25 cellular contexts compared by ENCODE assay signal in genomic region chr21:23009360-23009759, GRCh38.
"Had no signal": no experiment of that assay in that cellular context is flagged by ENCODE, and none has a peak within 500 bp of the region (broad histone marks: within the 10 kb centered on the region; RNA-seq: fewer than 3 reads in every experiment).

No MANE protein-coding gene starts in this region.

- H3K4me1 ChIP-seq: ascending aorta, breast epithelium, colonic mucosa had no signal

- ATAC-seq: activated CD4-positive, alpha-beta T cell treated with anti-CD3 and anti-CD28 coated beads for 36 hours; activated naive CD4-positive, alpha-beta T cell treated with anti-CD3 and anti-CD28 coated beads, Interleukin-2, amount 50 U/mL, for 72 hours; activated T-cell treated with anti-CD3 and anti-CD28 coated beads, Interleukin-2, amount 50 U/mL, for 72 hours; esophagus mucosa had no signal

- H3K27me3 ChIP-seq: ascending aorta, breast epithelium, cardiac muscle cell, colonic mucosa had no signal

- H3K4me3 ChIP-seq: ascending aorta, breast epithelium, cardiac muscle cell, colonic mucosa had no signal

- H3K27ac ChIP-seq: ascending aorta, breast epithelium, cardiac muscle cell, colonic mucosa had no signal

- H3K9me3 ChIP-seq: ascending aorta, breast epithelium, colonic mucosa had no signal

- DNase-seq: activated CD4-positive, alpha-beta memory T cell treated with anti-CD3 and anti-CD28 coated beads, Interleukin-2, amount 10 ng/mL, durations not matched to agents 7 days and 5 days; activated CD4-positive, alpha-beta T cell treated with anti-CD3 and anti-CD28 coated beads for 36 hours; activated CD4-positive, alpha-beta T cell treated with anti-CD3 and anti-CD28 coated beads, Interleukin-2, amount 10 ng/mL, durations not matched to agents 24 days and 14 days; activated CD4-positive, CD25-positive, alpha-beta regulatory T cell; activated CD4-positive, CD25-positive, alpha-beta regulatory T cell treated with anti-CD3 and anti-CD28 coated beads, Interleukin-2, amount 50 U/mL, for 72 hours; activated CD8-positive, alpha-beta memory T cell treated with anti-CD3 and anti-CD28 coated beads, Interleukin-2, amount 50 U/mL, for 48 hours; activated gamma-delta T cell; activated naive CD4-positive, alpha-beta T cell; activated naive CD4-positive, alpha-beta T cell treated with anti-CD3 and anti-CD28 coated beads, Interleukin-2, amount 10 ng/mL, durations not matched to agents 7 days and 5 days; activated naive CD8-positive, alpha-beta T cell treated with anti-CD3 and anti-CD28 coated beads, Interleukin-2, amount 10 ng/mL, durations not matched to agents 7 days and 5 days; activated T-cell treated with anti-CD3 and anti-CD28 coated beads for 4 hours; activated T-cell treated with anti-CD3 and anti-CD28 coated beads, Interleukin-2, amount 50 U/mL, for 24 hours; activated T-cell treated with anti-CD3 and anti-CD28 coated beads, Interleukin-2, amount 50 U/mL, for 72 hours; central memory CD4-positive, alpha-beta T cell; cerebellar nuclear complex; colonic mucosa; effector CD8-positive, alpha-beta T cell; foreskin fibroblast; head of caudate nucleus; hippocampal formation had no signal

- H3K36me3 ChIP-seq: ascending aorta, breast epithelium, cardiac muscle cell, colonic mucosa had no signal
